Comparison of ENCODE assay signal across 8 cellular contexts in genomic region chr3:27368831-27369607, GRCh38. TPM values are rescaled to one million over a fixed set of nuclear protein-coding genes. Genes with fewer than 3 reads are reported as not detected.
DNase-seq lines count a peak whose midpoint lies in the region; ATAC-seq and TF ChIP-seq lines count a peak whose summit lies in the region.

NEK10 (minus strand) TSS chr3:27369383; CDS start chr3:27352882, 16,501 bp downstream.

- peak in 1 of 4 donors; percentile 18 for TF ChIP-seq CTCF in right lobe of liver (IDR thresholded peaks at IDR 0.05)

- H3K9me3 ChIP-seq in ectodermal cell (ENCODE audit: control insufficient read depth, low read length) (no peaks in the 10 kb centered on the region), right lobe of liver (no peaks in the 10 kb centered on the region)

- DNase-seq in AG08395 (ENCODE audit: low spot score) (peak; percentile 85), NCI-H524 treated with DMSO at 0.1 percent for 48 hours (lab: John Stamatoyannopoulos, UW) (peak; percentile 58), right lobe of liver (peak; percentile 94 to 95 (median 94))
- DNase-seq in activated CD4-positive, alpha-beta T cell treated with anti-CD3 and anti-CD28 coated beads, Interleukin-2, amount 50 U/mL, for 48 hours: peak; percentile 89 to 92
- DNase-seq in stimulated activated CD4-positive, alpha-beta T cell treated with anti-CD3 and anti-CD28 coated beads, Interleukin-2, amount 100 ng/mL, for 48 hours: peak; percentile 84 to 86

- 26 to 28% methylated on average over 48 of the region's 48 CpGs for WGBS in ectodermal cell, 2 experiments
- WGBS in right lobe of liver (ENCODE audit: insufficient coverage, low coverage, low lambda C conversion rate, missing lambda C conversion rate): 3% methylated on average over 31 of the region's 48 CpGs

- H3K36me3 ChIP-seq in ectodermal cell (ENCODE audit: control insufficient read depth, insufficient read depth, low read length) (no peaks in the 10 kb centered on the region), right lobe of liver (no peaks in the 10 kb centered on the region)

- ATAC-seq in GM19025 (IDR thresholded peaks at IDR 0.05; ENCODE audit: low read depth, unreplicated experiment): peak; percentile 100
- ATAC-seq in HG03280 (IDR thresholded peaks at IDR 0.05; ENCODE audit: unreplicated experiment): peak; percentile 100
- ATAC-seq in right lobe of liver: peak; percentile 99

- no peak for TF ChIP-seq POLR2A in right lobe of liver (IDR thresholded peaks at IDR 0.05)

- H3K4me1 ChIP-seq in ectodermal cell (ENCODE audit: control insufficient read depth, insufficient read depth, low read length) (no peaks in the 10 kb centered on the region), right lobe of liver (peaks cover 0 to 14% (median 6%) of the 10 kb centered on the region in 4 donors)

- peak within 1 kb of the TSS; percentile 63 for H3K4me3 ChIP-seq in ectodermal cell (ENCODE audit: insufficient read depth, low read depth, low read length)
- H3K4me3 ChIP-seq in right lobe of liver: peak within 1 kb of the TSS; percentile 58 to 80 (median 65)

- H3K27me3 ChIP-seq in ectodermal cell (ENCODE audit: control insufficient read depth, insufficient read depth, low read length, poor library complexity, severe bottlenecking) (no peaks in the 10 kb centered on the region), right lobe of liver (no peaks in the 10 kb centered on the region)

- intact Hi-C loops in right lobe of liver (cut with DNase I): no loop called here

- no peak within 1 kb of the TSS for H3K27ac ChIP-seq in ectodermal cell (ENCODE audit: insufficient read depth, low read depth, low read length, poor library complexity, severe bottlenecking)
- H3K27ac ChIP-seq in right lobe of liver: no peak within 1 kb of the TSS

RNA-seq across cellular contexts. Expression of gene NEK10, which starts in this region (rescaled TPM):
- polyA plus RNA-seq in ectodermal cell (2013, experiment 1 of 4): 1.3 TPM
- polyA plus RNA-seq in ectodermal cell (2013, experiment 2 of 4): 1.0 TPM
- polyA plus RNA-seq in ectodermal cell (2013, experiment 3 of 4): 1.8 TPM
- 0.61 TPM for polyA plus RNA-seq in ectodermal cell (2013, experiment 4 of 4)
- total RNA-seq in right lobe of liver: 1 to 10 TPM in 3 of 6 experiments, under 1 TPM in 3; 0.43 to 2.5 (median 0.87) TPM
